1 cellular context compared by ENCODE assay signal in the genomic region with DNA sequence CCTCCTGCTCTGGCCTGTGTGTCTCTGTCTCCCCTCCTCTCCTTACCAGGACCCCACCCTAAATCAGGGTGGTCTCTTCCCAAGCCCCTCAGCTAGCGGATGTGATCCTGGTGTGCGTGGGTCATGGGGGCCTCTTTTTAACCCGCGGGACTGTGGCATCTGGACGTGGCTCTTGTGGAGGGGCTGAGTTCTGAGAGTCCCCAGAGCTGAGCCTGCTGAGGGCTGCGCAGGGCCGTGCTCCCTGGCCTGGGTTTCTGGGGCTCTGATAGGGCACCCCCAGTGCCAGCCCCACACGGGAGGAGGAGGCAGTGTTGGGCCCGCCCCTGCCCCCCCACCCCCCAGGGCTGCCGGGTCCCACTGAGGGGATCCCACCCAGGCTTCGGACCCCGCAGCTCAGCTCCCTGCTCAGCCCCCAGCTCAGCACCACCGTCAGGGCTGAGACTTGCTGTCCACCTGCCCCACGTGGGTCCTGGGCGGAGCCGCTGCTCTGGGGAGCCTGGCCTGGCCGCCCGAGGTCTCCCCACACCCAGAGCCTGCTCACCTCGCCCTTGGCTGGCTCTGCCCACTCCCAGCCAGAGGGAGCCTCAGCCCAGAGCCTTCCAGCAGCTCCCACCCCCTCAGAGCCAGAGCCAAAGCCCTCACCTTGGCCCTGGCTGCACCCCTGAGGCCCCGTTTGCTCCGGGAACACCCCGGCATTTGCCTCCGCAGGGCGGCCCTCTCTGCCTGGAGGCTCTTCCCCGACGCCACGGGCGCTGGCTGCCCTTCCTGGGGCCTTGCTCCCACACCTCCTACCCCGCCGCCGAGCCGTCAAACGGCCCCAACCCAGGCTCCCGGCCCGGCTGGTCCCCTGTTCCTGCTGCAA.
TF ChIP-seq lines count a peak whose summit lies in the region.

No MANE protein-coding gene starts in this region.

TF ChIP-seq in GM23338, 12 proteins besides CTCF, POLR2A, EP300 and RAD21 (continued from another document):
- TF ChIP-seq, protein P1, sequence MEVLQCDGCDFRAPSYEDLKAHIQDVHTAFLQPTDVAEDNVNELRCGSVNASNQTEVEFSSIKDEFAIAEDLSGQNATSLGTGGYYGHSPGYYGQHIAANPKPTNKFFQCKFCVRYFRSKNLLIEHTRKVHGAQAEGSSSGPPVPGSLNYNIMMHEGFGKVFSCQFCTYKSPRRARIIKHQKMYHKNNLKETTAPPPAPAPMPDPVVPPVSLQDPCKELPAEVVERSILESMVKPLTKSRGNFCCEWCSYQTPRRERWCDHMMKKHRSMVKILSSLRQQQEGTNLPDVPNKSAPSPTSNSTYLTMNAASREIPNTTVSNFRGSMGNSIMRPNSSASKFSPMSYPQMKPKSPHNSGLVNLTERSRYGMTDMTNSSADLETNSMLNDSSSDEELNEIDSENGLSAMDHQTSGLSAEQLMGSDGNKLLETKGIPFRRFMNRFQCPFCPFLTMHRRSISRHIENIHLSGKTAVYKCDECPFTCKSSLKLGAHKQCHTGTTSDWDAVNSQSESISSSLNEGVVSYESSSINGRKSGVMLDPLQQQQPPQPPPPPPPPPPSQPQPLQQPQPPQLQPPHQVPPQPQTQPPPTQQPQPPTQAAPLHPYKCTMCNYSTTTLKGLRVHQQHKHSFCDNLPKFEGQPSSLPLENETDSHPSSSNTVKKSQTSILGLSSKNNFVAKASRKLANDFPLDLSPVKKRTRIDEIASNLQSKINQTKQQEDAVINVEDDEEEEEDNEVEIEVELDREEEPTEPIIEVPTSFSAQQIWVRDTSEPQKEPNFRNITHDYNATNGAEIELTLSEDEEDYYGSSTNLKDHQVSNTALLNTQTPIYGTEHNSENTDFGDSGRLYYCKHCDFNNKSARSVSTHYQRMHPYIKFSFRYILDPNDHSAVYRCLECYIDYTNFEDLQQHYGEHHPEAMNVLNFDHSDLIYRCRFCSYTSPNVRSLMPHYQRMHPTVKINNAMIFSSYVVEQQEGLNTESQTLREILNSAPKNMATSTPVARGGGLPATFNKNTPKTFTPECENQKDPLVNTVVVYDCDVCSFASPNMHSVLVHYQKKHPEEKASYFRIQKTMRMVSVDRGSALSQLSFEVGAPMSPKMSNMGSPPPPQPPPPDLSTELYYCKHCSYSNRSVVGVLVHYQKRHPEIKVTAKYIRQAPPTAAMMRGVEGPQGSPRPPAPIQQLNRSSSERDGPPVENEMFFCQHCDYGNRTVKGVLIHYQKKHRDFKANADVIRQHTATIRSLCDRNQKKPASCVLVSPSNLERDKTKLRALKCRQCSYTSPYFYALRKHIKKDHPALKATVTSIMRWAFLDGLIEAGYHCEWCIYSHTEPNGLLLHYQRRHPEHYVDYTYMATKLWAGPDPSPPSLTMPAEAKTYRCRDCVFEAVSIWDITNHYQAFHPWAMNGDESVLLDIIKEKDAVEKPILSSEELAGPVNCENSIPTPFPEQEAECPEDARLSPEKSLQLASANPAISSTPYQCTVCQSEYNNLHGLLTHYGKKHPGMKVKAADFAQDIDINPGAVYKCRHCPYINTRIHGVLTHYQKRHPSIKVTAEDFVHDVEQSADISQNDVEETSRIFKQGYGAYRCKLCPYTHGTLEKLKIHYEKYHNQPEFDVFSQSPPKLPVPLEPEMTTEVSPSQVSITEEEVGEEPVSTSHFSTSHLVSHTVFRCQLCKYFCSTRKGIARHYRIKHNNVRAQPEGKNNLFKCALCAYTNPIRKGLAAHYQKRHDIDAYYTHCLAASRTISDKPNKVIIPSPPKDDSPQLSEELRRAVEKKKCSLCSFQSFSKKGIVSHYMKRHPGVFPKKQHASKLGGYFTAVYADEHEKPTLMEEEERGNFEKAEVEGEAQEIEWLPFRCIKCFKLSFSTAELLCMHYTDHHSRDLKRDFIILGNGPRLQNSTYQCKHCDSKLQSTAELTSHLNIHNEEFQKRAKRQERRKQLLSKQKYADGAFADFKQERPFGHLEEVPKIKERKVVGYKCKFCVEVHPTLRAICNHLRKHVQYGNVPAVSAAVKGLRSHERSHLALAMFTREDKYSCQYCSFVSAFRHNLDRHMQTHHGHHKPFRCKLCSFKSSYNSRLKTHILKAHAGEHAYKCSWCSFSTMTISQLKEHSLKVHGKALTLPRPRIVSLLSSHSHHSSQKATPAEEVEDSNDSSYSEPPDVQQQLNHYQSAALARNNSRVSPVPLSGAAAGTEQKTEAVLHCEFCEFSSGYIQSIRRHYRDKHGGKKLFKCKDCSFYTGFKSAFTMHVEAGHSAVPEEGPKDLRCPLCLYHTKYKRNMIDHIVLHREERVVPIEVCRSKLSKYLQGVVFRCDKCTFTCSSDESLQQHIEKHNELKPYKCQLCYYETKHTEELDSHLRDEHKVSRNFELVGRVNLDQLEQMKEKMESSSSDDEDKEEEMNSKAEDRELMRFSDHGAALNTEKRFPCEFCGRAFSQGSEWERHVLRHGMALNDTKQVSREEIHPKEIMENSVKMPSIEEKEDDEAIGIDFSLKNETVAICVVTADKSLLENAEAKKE (CRISPR knock-in tag; IDR thresholded peaks at IDR 0.05) = no peak
- TF ChIP-seq REST (IDR thresholded peaks at IDR 0.05; ENCODE audit: unreplicated experiment) (no peak), STAT1 (IDR thresholded peaks at IDR 0.05; ENCODE audit: unreplicated experiment) (no peak)
